Comparison of ENCODE assay signal across 1 cellular context in genomic region chr4:39062499-39062898, GRCh38.
A peak's percentile ranks its signal among the peaks of the same experiment; 100 is the strongest.
TF ChIP-seq lines count a peak whose summit lies in the region.

No MANE protein-coding gene starts in this region.

TF ChIP-seq in SK-N-SH, 30 proteins besides CTCF, POLR2A, EP300 and RAD21 (continued from another document):
- TF ChIP-seq REST (IDR thresholded peaks at IDR 0.05; ENCODE audit: low read depth, low read length) (no peak), MXI1 (IDR thresholded peaks at IDR 0.05; ENCODE audit: low read depth, low read length) (peak; percentile 58; the same call in 1 of the 2 replicates), NFIC (IDR thresholded peaks at IDR 0.05; ENCODE audit: borderline replicate concordance) (no peak), TAF1 (IDR thresholded peaks at IDR 0.05; ENCODE audit: borderline replicate concordance, low read depth, low read length) (no peak), GABPA (IDR thresholded peaks at IDR 0.05; ENCODE audit: low read depth) (no peak), EZH2phosphoT487 (IDR thresholded peaks at IDR 0.05; ENCODE audit: borderline replicate concordance, low read depth) (no peak), FOSL2 (IDR thresholded peaks at IDR 0.05; ENCODE audit: borderline replicate concordance, low read depth) (no peak), TEAD4 (IDR thresholded peaks at IDR 0.05; ENCODE audit: borderline replicate concordance, insufficient read depth) (0 out of 2 replicates have a peak, but pooled peaks have one; percentile 16), FOXM1 (IDR thresholded peaks at IDR 0.05; ENCODE audit: low read depth) (no peak), SIN3A (IDR thresholded peaks at IDR 0.05; ENCODE audit: borderline replicate concordance, low read depth, low read length) (no peak), ELF1 (IDR thresholded peaks at IDR 0.05) (no peak), SMC3 (IDR thresholded peaks at IDR 0.05; ENCODE audit: low read depth, low read length) (no peak), POLR2AphosphoS5 (IDR thresholded peaks at IDR 0.05; ENCODE audit: low read depth, low read length) (no peak; the same call in 1 of the 2 replicates), JUND (IDR thresholded peaks at IDR 0.05) (no peak), RXRA (IDR thresholded peaks at IDR 0.05; ENCODE audit: borderline replicate concordance, low read depth) (no peak), CHD2 (IDR thresholded peaks at IDR 0.05; ENCODE audit: low read length, partially characterized antibody) (peak; percentile 34), YY1 (IDR thresholded peaks at IDR 0.05; ENCODE audit: low read depth) (no peak), GATA2 (CRISPR knock-in tag; IDR thresholded peaks at IDR 0.05) (0 out of 2 replicates have a peak, but pooled peaks have one; percentile 33), FOXJ3 (CRISPR knock-in tag; IDR thresholded peaks at IDR 0.05) (no peak)
- TF ChIP-seq, protein P1, sequence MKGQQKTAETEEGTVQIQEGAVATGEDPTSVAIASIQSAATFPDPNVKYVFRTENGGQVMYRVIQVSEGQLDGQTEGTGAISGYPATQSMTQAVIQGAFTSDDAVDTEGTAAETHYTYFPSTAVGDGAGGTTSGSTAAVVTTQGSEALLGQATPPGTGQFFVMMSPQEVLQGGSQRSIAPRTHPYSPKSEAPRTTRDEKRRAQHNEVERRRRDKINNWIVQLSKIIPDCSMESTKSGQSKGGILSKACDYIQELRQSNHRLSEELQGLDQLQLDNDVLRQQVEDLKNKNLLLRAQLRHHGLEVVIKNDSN (IDR thresholded peaks at IDR 0.05; ENCODE audit: borderline replicate concordance, low read depth) = no peak
- TF ChIP-seq, protein P2, sequence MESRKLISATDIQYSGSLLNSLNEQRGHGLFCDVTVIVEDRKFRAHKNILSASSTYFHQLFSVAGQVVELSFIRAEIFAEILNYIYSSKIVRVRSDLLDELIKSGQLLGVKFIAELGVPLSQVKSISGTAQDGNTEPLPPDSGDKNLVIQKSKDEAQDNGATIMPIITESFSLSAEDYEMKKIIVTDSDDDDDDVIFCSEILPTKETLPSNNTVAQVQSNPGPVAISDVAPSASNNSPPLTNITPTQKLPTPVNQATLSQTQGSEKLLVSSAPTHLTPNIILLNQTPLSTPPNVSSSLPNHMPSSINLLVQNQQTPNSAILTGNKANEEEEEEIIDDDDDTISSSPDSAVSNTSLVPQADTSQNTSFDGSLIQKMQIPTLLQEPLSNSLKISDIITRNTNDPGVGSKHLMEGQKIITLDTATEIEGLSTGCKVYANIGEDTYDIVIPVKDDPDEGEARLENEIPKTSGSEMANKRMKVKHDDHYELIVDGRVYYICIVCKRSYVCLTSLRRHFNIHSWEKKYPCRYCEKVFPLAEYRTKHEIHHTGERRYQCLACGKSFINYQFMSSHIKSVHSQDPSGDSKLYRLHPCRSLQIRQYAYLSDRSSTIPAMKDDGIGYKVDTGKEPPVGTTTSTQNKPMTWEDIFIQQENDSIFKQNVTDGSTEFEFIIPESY (IDR thresholded peaks at IDR 0.05; ENCODE audit: borderline replicate concordance, low read depth) = no peak
- TF ChIP-seq, protein P3, sequence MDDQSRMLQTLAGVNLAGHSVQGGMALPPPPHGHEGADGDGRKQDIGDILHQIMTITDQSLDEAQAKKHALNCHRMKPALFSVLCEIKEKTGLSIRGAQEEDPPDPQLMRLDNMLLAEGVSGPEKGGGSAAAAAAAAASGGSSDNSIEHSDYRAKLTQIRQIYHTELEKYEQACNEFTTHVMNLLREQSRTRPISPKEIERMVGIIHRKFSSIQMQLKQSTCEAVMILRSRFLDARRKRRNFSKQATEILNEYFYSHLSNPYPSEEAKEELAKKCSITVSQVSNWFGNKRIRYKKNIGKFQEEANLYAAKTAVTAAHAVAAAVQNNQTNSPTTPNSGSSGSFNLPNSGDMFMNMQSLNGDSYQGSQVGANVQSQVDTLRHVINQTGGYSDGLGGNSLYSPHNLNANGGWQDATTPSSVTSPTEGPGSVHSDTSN (IDR thresholded peaks at IDR 0.05) = peak; percentile 73
- TF ChIP-seq, protein P4, sequence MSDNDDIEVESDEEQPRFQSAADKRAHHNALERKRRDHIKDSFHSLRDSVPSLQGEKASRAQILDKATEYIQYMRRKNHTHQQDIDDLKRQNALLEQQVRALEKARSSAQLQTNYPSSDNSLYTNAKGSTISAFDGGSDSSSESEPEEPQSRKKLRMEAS (IDR thresholded peaks at IDR 0.05; ENCODE audit: low read depth) = 0 out of 2 replicates have a peak, but pooled peaks have one; percentile 16
- TF ChIP-seq, protein P5, sequence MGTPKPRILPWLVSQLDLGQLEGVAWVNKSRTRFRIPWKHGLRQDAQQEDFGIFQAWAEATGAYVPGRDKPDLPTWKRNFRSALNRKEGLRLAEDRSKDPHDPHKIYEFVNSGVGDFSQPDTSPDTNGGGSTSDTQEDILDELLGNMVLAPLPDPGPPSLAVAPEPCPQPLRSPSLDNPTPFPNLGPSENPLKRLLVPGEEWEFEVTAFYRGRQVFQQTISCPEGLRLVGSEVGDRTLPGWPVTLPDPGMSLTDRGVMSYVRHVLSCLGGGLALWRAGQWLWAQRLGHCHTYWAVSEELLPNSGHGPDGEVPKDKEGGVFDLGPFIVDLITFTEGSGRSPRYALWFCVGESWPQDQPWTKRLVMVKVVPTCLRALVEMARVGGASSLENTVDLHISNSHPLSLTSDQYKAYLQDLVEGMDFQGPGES (IDR thresholded peaks at IDR 0.05; ENCODE audit: low read depth, low read length) = no peak
